In the genomic region with DNA sequence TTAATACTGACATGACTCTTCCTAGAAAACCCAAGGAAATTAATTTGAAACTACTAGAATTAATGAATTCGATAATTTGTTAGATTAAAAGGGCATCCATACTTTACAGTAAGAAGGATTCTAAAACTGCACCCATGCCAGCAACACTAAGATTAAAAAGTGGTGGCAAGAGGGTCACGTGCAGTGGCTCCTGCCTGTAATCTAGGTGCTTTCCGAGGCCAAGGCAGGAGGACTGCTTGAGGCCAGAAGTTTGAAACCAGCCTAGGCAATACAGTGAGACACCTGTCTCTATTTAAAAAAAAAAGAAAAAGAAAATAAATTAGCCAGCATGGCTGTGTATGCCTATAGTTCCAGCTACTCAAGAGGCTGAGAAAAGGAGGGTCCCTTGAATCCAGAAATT, we compare ENCODE assay signal across 23 cellular contexts. TPM values are rescaled to one million over a fixed set of nuclear protein-coding genes. Genes with fewer than 3 reads are reported as not detected.
DNase-seq lines count a peak whose midpoint lies in the region; ATAC-seq and TF ChIP-seq lines count a peak whose summit lies in the region.
"Had no signal": no experiment of that assay in that cellular context is flagged by ENCODE, and none has a peak within 500 bp of the region (broad histone marks: within the 10 kb centered on the region; RNA-seq: fewer than 3 reads in every experiment).

No MANE protein-coding gene starts in this region.

- H3K4me3 ChIP-seq in DND-41 (ENCODE audit: low read depth in 1 of 2, low read length in 2 of 2) = no peak overlapping the region
- H3K4me3 ChIP-seq in KMS-11 (IDR thresholded peaks at IDR 0.05; ENCODE audit: insufficient read depth, low read depth, low read length) = no peak overlapping the region
- no peak overlapping the region for H3K4me3 ChIP-seq in osteoblast (ENCODE audit: insufficient read depth, low read length)
- H3K4me3 ChIP-seq in uterus = no peak overlapping the region
- H3K4me3 ChIP-seq: BLaER1 had no signal

- H3K4me1 Mint-ChIP-seq in immature natural killer cell = peaks cover 46 to 58% of the 10 kb centered on the region in 2 donors

- H3K27ac ChIP-seq in DND-41 (ENCODE audit: low read length) (peak overlapping the region; percentile 69), KMS-11 (peak overlapping the region; percentile 43), osteoblast (ENCODE audit: low read depth, low read length) (no peak overlapping the region), uterus (no peak overlapping the region)
- H3K27ac ChIP-seq: BLaER1 had no signal

- H3K4me2 ChIP-seq in DND-41 (ENCODE audit: insufficient read depth, low read length) = no peak overlapping the region
- peak overlapping the region; percentile 43 for H3K4me2 ChIP-seq in KMS-11
- H3K4me2 ChIP-seq in osteoblast (ENCODE audit: insufficient read depth, low read length) = no peak overlapping the region
- H3K4me2 ChIP-seq: BLaER1 had no signal

- H3K4me3 Mint-ChIP-seq in immature natural killer cell = peak overlapping the region in 2 of 5 donors; percentile 6 to 9
- H3K4me3 Mint-ChIP-seq: CD14-positive monocyte; CD4-positive, alpha-beta memory T cell; CD4-positive, CD25-positive, alpha-beta regulatory T cell; CD8-positive, alpha-beta memory T cell had no signal

- H2AFZ ChIP-seq in DND-41 (ENCODE audit: low read depth, low read length) (no peak overlapping the region), KMS-11 (ENCODE audit: low read depth) (no peak overlapping the region), osteoblast (ENCODE audit: low read length) (no peak overlapping the region)

- H3K9me3 Mint-ChIP-seq in immature natural killer cell = no peaks in the 10 kb centered on the region
- H3K9me3 Mint-ChIP-seq: CD14-positive monocyte; CD4-positive, alpha-beta memory T cell; CD4-positive, CD25-positive, alpha-beta regulatory T cell; CD8-positive, alpha-beta memory T cell had no signal

- ATAC-seq in DND-41 (ENCODE audit: insufficient read depth, low read depth) (no peak), GM18517 (IDR thresholded peaks at IDR 0.05; ENCODE audit: unreplicated experiment) (no peak), GM18505 (IDR thresholded peaks at IDR 0.05; ENCODE audit: unreplicated experiment) (no peak)

- peak overlapping the region in 4 of 6 donors; percentile 12 to 63 (median 46) for H3K27ac Mint-ChIP-seq in immature natural killer cell
- H3K27ac Mint-ChIP-seq: CD4-positive, alpha-beta memory T cell had no signal

- DNase-seq in DND-41 (no peak), immature natural killer cell (no peak), osteoblast (ENCODE audit: insufficient read length, low spot score, missing footprints) (peak; percentile 35), uterus (no peak), NCI-H1436 (lab: John Stamatoyannopoulos, UW) (no peak)
- DNase-seq: 8988T; ACHN; BE2C; C1 segment of cervical spinal cord; CD4-positive, alpha-beta memory T cell; CD4-positive, CD25-positive, alpha-beta regulatory T cell; CD8-positive, alpha-beta memory T cell; COR-L47; DMS 273 treated with DMSO at 0.1 percent for 48 hours; DMS153; DMS53; DMS79; GF-D8 had no signal

- H4K20me1 ChIP-seq in DND-41 (ENCODE audit: insufficient read depth, low read length) = no peaks in the 10 kb centered on the region; the same call in 1 of the 2 replicates
- H4K20me1 ChIP-seq in KMS-11 (ENCODE audit: insufficient read depth) = peaks cover 3% of the 10 kb centered on the region; the same call in 1 of the 2 replicates
- H4K20me1 ChIP-seq in osteoblast (ENCODE audit: insufficient read depth, low read length) = peaks cover 36% of the 10 kb centered on the region

- H3K9me3 ChIP-seq in DND-41 (ENCODE audit: insufficient read depth, low read length, severe bottlenecking) (no peaks in the 10 kb centered on the region), osteoblast (ENCODE audit: low read depth, low read length) (no peaks in the 10 kb centered on the region), uterus (no peaks in the 10 kb centered on the region)
- H3K9me3 ChIP-seq: BE2C, BLaER1 had no signal

- H3K36me3 Mint-ChIP-seq in immature natural killer cell = no peaks in the 10 kb centered on the region
- H3K36me3 Mint-ChIP-seq: CD4-positive, alpha-beta memory T cell had no signal

- H3K27me3 Mint-ChIP-seq in immature natural killer cell (ENCODE audit: low read depth in 3 of 3) = peaks cover 0 to 2% (median 2%) of the 10 kb centered on the region in 3 donors
- H3K27me3 Mint-ChIP-seq: CD4-positive, alpha-beta memory T cell; CD4-positive, CD25-positive, alpha-beta regulatory T cell; CD8-positive, alpha-beta memory T cell had no signal

- H3K36me3 ChIP-seq in DND-41 (ENCODE audit: insufficient read depth, low read length) (no peaks in the 10 kb centered on the region), KMS-11 (ENCODE audit: insufficient read depth) (no peaks in the 10 kb centered on the region; the same call in 1 of the 2 replicates), osteoblast (ENCODE audit: insufficient read depth, low read length) (no peaks in the 10 kb centered on the region), uterus (no peaks in the 10 kb centered on the region)
- H3K36me3 ChIP-seq: BE2C, BLaER1 had no signal

- TF ChIP-seq POLR2A in uterus (IDR thresholded peaks at IDR 0.05) (no peak), GM18505 (IDR thresholded peaks at IDR 0.05; ENCODE audit: borderline replicate concordance, extremely low read depth, insufficient read depth, insufficient read length) (no peak)

- H3K79me2 ChIP-seq in DND-41 (ENCODE audit: insufficient read depth, low read length) = peaks cover 100% of the 10 kb centered on the region
- peaks cover 96% of the 10 kb centered on the region for H3K79me2 ChIP-seq in KMS-11 (ENCODE audit: insufficient read depth, low read depth)
- H3K79me2 ChIP-seq in osteoblast (ENCODE audit: insufficient read depth, low read length) = peaks cover 65% of the 10 kb centered on the region

- H3K27me3 ChIP-seq in DND-41 (ENCODE audit: insufficient read depth, low read length, poor library complexity) (no peaks in the 10 kb centered on the region), KMS-11 (ENCODE audit: insufficient read depth, low read depth) (no peaks in the 10 kb centered on the region), osteoblast (ENCODE audit: insufficient read depth, low read length) (no peaks in the 10 kb centered on the region), uterus (no peaks in the 10 kb centered on the region)
- H3K27me3 ChIP-seq: BE2C, BLaER1 had no signal

- no peak overlapping the region for H3K9ac ChIP-seq in DND-41 (ENCODE audit: low read depth, low read length)
- no peak overlapping the region; the same call in 1 of the 2 replicates for H3K9ac ChIP-seq in KMS-11
- H3K9ac ChIP-seq: BLaER1 had no signal

- no peak for TF ChIP-seq CTCF in DND-41 (IDR thresholded peaks at IDR 0.05; ENCODE audit: borderline replicate concordance, extremely low read depth, low read length, poor library complexity, severe bottlenecking)
- TF ChIP-seq CTCF in KMS-11 (conservative IDR thresholded peaks at IDR 0.05; ENCODE audit: low read depth, low read length) = no peak
- TF ChIP-seq CTCF in osteoblast (IDR thresholded peaks at IDR 0.05; ENCODE audit: extremely low read depth, low read depth, low read length) = no peak
- TF ChIP-seq CTCF in uterus (IDR thresholded peaks at IDR 0.05) = no peak

- H3K4me1 ChIP-seq in DND-41 (ENCODE audit: insufficient read depth, low read length) = peaks cover 77% of the 10 kb centered on the region
- H3K4me1 ChIP-seq in KMS-11 (ENCODE audit: low read depth, poor library complexity, severe bottlenecking) = peaks cover 98% of the 10 kb centered on the region
- H3K4me1 ChIP-seq in osteoblast (ENCODE audit: insufficient read depth, low read length) = peaks cover 9% of the 10 kb centered on the region
- H3K4me1 ChIP-seq in uterus = no peaks in the 10 kb centered on the region
- H3K4me1 ChIP-seq: BE2C, BLaER1 had no signal

- intact Hi-C loops in uterus (cut with DNase I; ENCODE audit: low total_unique reads) = no loop called here

RNA-seq across cellular contexts. Expression of gene SRPK2, which starts 58.2 kb away (rescaled TPM):
- 10 to 100 TPM; 51.5 to 92.2 (median 64.1) TPM for polyA plus RNA-seq in immature natural killer cell
- total RNA-seq in osteoblast = 81.0 and 82.2 TPM in 2 replicates
- 100 to 1,000 TPM in 1 of 4 donors, 10 to 100 TPM in 3; 40.0 to 129 (median 76.6) TPM for total RNA-seq in uterus

Comparison
In these comparisons a context has a peak if more than half of its experiments do, and no peak if none do; other contexts are left out.
1. H3K27ac ChIP-seq: peak in DND-41 (single experiment) and KMS-11 (single experiment); none in osteoblast (single experiment) and uterus (0 of 2).